ENCODE assay signal across 8 cellular contexts in the genomic region with DNA sequence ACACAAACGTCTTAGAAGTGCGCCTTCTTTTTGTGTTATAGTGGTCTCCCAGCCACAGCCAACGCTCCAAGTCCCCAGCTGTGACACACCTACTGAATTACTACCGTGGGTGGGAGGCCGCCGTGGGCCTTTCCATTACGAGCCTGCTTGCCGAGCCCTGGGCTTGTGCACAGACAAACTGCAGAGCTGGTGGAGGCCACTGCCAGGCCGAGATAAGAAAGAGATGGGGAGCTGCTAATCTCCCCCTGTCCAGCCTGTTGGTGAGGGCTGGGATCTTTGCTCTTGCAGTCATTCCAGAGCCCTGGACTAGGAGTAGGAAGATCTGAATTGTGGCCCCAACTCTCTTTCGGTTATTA. TPM values are rescaled to one million over a fixed set of nuclear protein-coding genes. Genes with fewer than 3 reads are reported as not detected.
A peak's percentile ranks its signal among the peaks of the same experiment; 100 is the strongest.
DNase-seq lines count a peak whose midpoint lies in the region; ATAC-seq and TF ChIP-seq lines count a peak whose summit lies in the region.

No MANE protein-coding gene starts in this region.

- TF ChIP-seq CTCF in GM13976 (IDR thresholded peaks at IDR 0.05; ENCODE audit: borderline replicate concordance, control extremely low read depth, extremely low read depth, insufficient read depth, missing control alignments) = no peak

- ATAC-seq in HG03175 (IDR thresholded peaks at IDR 0.05; ENCODE audit: unreplicated experiment) = peak; percentile 14

- in situ Hi-C loops in GM13976 (cut with MboI; ENCODE audit: low sequenced_read_pairs, unreplicated experiment) = no loop called here

- DNase-seq in GM13976 (ENCODE audit: low spot score) (peak; percentile 54), hepatic stellate cell (ENCODE audit: low spot score) (peak; percentile 20), NCI-H2107 (lab: John Stamatoyannopoulos, UW) (no peak), mesenteric fat pad (ENCODE audit: low spot score) (no peak)
- peak; percentile 76 for DNase-seq in activated CD8-positive, alpha-beta memory T cell treated with anti-CD3 and anti-CD28 coated beads, Interleukin-2, amount 50 U/mL, for 48 hours
- peak; percentile 59 for DNase-seq in stimulated activated CD4-positive, alpha-beta T cell treated with anti-CD3 and anti-CD28 coated beads, Interleukin-15, amount 100 ng/mL, for 24 hours
- DNase-seq in activated CD4-positive, CD25-positive, alpha-beta regulatory T cell treated with anti-CD3 and anti-CD28 coated beads, Interleukin-2, amount 50 U/mL, for 72 hours = no peak

RNA-seq across cellular contexts. Expression of a gene that starts 0.8 kb away (rescaled TPM):
- total RNA-seq in mesenteric fat pad = 22.2 TPM

RNA-seq across cellular contexts. Expression of a gene that starts 16.2 kb away (rescaled TPM):
- total RNA-seq in mesenteric fat pad = 40.9 TPM

RNA-seq across cellular contexts. Expression of a gene that starts 17.9 kb away (rescaled TPM):
- 33.3 TPM for total RNA-seq in mesenteric fat pad

RNA-seq across cellular contexts. Expression of a gene that starts 21.6 kb away (rescaled TPM):
- 11.0 TPM for total RNA-seq in mesenteric fat pad

RNA-seq across cellular contexts. Expression of a gene that starts 28.5 kb away (rescaled TPM):
- 115 TPM for total RNA-seq in mesenteric fat pad

Comparison
In these comparisons a context has a peak if more than half of its experiments do, and no peak if none do; other contexts are left out.
1. DNase-seq: peak in GM13976 (single experiment), activated CD8-positive, alpha-beta memory T cell treated with anti-CD3 and anti-CD28 coated beads, Interleukin-2, amount 50 U/mL, for 48 hours (single experiment), hepatic stellate cell (single experiment) and stimulated activated CD4-positive, alpha-beta T cell treated with anti-CD3 and anti-CD28 coated beads, Interleukin-15, amount 100 ng/mL, for 24 hours (single experiment); none in NCI-H2107 (single experiment), mesenteric fat pad (single experiment) and activated CD4-positive, CD25-positive, alpha-beta regulatory T cell treated with anti-CD3 and anti-CD28 coated beads, Interleukin-2, amount 50 U/mL, for 72 hours (single experiment).